Comparison of ENCODE assay signal across 10 cellular contexts in genomic region chr3:114863848-114864247, GRCh38.
DNase-seq lines count a peak whose midpoint lies in the region; ATAC-seq, FAIRE-seq and TF ChIP-seq lines count a peak whose summit lies in the region.
"Had no signal": no experiment of that assay in that cellular context is flagged by ENCODE, and none has a peak within 500 bp of the region (broad histone marks: within the 10 kb centered on the region; RNA-seq: fewer than 3 reads in every experiment).

No MANE protein-coding gene starts in this region.

- no peak overlapping the region for H3K23ac ChIP-seq in H9 (ENCODE audit: insufficient read length, low read depth, low read length)

- no peak for TF ChIP-seq CTCF in heart right ventricle (IDR thresholded peaks at IDR 0.05)
- no peak for TF ChIP-seq CTCF in suprapubic skin (IDR thresholded peaks at IDR 0.05)
- TF ChIP-seq CTCF in H9 (conservative IDR thresholded peaks at IDR 0.05), result no peak
- TF ChIP-seq CTCF in left lung (IDR thresholded peaks at IDR 0.05), result no peak

- H3K4ac ChIP-seq in H9 (ENCODE audit: low read depth, low read length), result no peak overlapping the region

- ATAC-seq in heart right ventricle, result no peak
- no peak for ATAC-seq in left lung
- ATAC-seq in HG03439 (IDR thresholded peaks at IDR 0.05; ENCODE audit: unreplicated experiment), result no peak

- H3K9me3 Mint-ChIP-seq in T-helper 1 cell treated with Interleukin-12 subunit alpha and Interleukin-12 subunit beta and Interleukin-4 antibody, amounts not matched to agents 30 μg/mL and 1 μg/mL, for 36 hours, result no peaks in the 10 kb centered on the region
- no peaks in the 10 kb centered on the region for H3K9me3 Mint-ChIP-seq in H9

- H3K27me3 Mint-ChIP-seq in T-helper 1 cell treated with Interleukin-12 subunit alpha and Interleukin-12 subunit beta and Interleukin-4 antibody, amounts not matched to agents 30 μg/mL and 1 μg/mL, for 36 hours (ENCODE audit: low read depth), result no peaks in the 10 kb centered on the region
- no peaks in the 10 kb centered on the region for H3K27me3 Mint-ChIP-seq in H9 (ENCODE audit: low read depth)

- H2BK12ac ChIP-seq in H9 (ENCODE audit: insufficient read length, low read depth, low read length), result no peak overlapping the region

- H3K23me2 ChIP-seq in H9 (ENCODE audit: insufficient read length, low read depth, low read length, poor library complexity, severe bottlenecking), result no peaks in the 10 kb centered on the region

- H2BK20ac ChIP-seq in H9 (ENCODE audit: low read depth, low read length, poor library complexity, severe bottlenecking), result no peak overlapping the region

- H3K9me3 ChIP-seq in heart right ventricle (no peaks in the 10 kb centered on the region), suprapubic skin (no peaks in the 10 kb centered on the region), H9 (ENCODE audit: control insufficient read depth, low read depth, low read length) (no peaks in the 10 kb centered on the region), left lung (no peaks in the 10 kb centered on the region)
- H3K9me3 ChIP-seq: thyroid gland had no signal

- TF ChIP-seq EP300 in suprapubic skin (IDR thresholded peaks at IDR 0.05), result no peak

- peak overlapping the region; percentile 36 for H3K4me3 Mint-ChIP-seq in T-helper 1 cell treated with Interleukin-12 subunit alpha and Interleukin-12 subunit beta and Interleukin-4 antibody, amounts not matched to agents 30 μg/mL and 1 μg/mL, for 36 hours
- H3K4me3 Mint-ChIP-seq in H9, result no peak overlapping the region

- intact Hi-C loops in heart right ventricle (cut with DNase I), result no loop called here
- intact Hi-C loops in cardiac septum (cut with DNase I), result no loop called here
- intact Hi-C loops in left lung (cut with DNase I), result no loop called here

- H2BK5ac ChIP-seq in H9 (ENCODE audit: insufficient read length, low read length), result no peak overlapping the region

- H3K27ac ChIP-seq in heart right ventricle (peak overlapping the region in 9 of 10 donors; percentile 34 to 78 (median 60)), suprapubic skin (no peak overlapping the region), H9 (ENCODE audit: insufficient read length, low read depth, low read length) (no peak overlapping the region), left lung (peak overlapping the region in 1 of 2 donors; percentile 53)

- no peaks in the 10 kb centered on the region for H3K79me1 ChIP-seq in H9 (ENCODE audit: insufficient read depth, low read depth, low read length, poor library complexity, severe bottlenecking)

- H3K79me2 ChIP-seq in H9 (ENCODE audit: insufficient read depth, low read length), result no peaks in the 10 kb centered on the region

- H4K20me1 ChIP-seq in H9 (ENCODE audit: control insufficient read depth, insufficient read depth, insufficient read length), result no peaks in the 10 kb centered on the region

- WGBS in heart right ventricle, 2 donors, result 15 to 47% methylated on average over 1 of the region's 1 CpG
- 27% methylated on average over 1 of the region's 1 CpG for WGBS in suprapubic skin
- no CpG with 5 or more reads among the region's 1 CpG for WGBS in H9 (ENCODE audit: extremely low coverage, insufficient read length, low lambda C conversion rate)

- no peak overlapping the region for H3K56ac ChIP-seq in H9 (ENCODE audit: insufficient read length, low read depth, low read length)

- H3K9ac ChIP-seq in H9 (ENCODE audit: extremely low read depth, insufficient read length, low read length), result no peak overlapping the region

- peak overlapping the region; percentile 45 for H3K27ac Mint-ChIP-seq in T-helper 1 cell treated with Interleukin-12 subunit alpha and Interleukin-12 subunit beta and Interleukin-4 antibody, amounts not matched to agents 30 μg/mL and 1 μg/mL, for 36 hours
- no peak overlapping the region for H3K27ac Mint-ChIP-seq in H9

- H2BK120ac ChIP-seq in H9 (ENCODE audit: low read depth, low read length, poor library complexity, severe bottlenecking), result no peak overlapping the region

- no peak overlapping the region for H3K18ac ChIP-seq in H9 (ENCODE audit: insufficient read length, low read depth, low read length)

- H4K5ac ChIP-seq in H9 (ENCODE audit: insufficient read length, low read depth, low read length), result no peak overlapping the region

- no peak overlapping the region for H2BK15ac ChIP-seq in H9 (ENCODE audit: low read depth, low read length)

- H3K4me3 ChIP-seq in heart right ventricle, result peak overlapping the region in 9 of 10 donors; percentile 4 to 42 (median 37)
- H3K4me3 ChIP-seq in suprapubic skin, result peak overlapping the region; percentile 20
- peak overlapping the region in 1 of 2 donors; percentile 14 for H3K4me3 ChIP-seq in left lung
- H3K4me3 ChIP-seq: thyroid gland had no signal

- no peak overlapping the region for H4K91ac ChIP-seq in H9 (ENCODE audit: insufficient read length, low read depth, low read length)

- H3T11ph ChIP-seq in H9 (ENCODE audit: low read length), result no peak overlapping the region

- H3K27me3 ChIP-seq in heart right ventricle, result no peaks in the 10 kb centered on the region
- no peaks in the 10 kb centered on the region for H3K27me3 ChIP-seq in suprapubic skin
- H3K27me3 ChIP-seq in H9 (ENCODE audit: insufficient read depth, low read length), result no peaks in the 10 kb centered on the region
- no peaks in the 10 kb centered on the region for H3K27me3 ChIP-seq in left lung
- H3K27me3 ChIP-seq: thyroid gland had no signal

- FAIRE-seq in islet of Langerhans (lab: Jason Lieb, UNC), result peak; percentile 95

- H4K8ac ChIP-seq in H9 (replicated peaks; ENCODE audit: insufficient read length, low read depth, low read length), result no peak overlapping the region

- DNase-seq in heart right ventricle, result no peak
- DNase-seq in cardiac septum (ENCODE audit: low spot score), result no peak
- no peak for DNase-seq in suprapubic skin (ENCODE audit: low spot score in 2 of 2)
- DNase-seq in H9, result no peak
- DNase-seq in left lung, result no peak
- DNase-seq: stimulated activated CD4-positive, alpha-beta T cell treated with anti-CD3 and anti-CD28 coated beads, Interleukin-15, amount 100 ng/mL, for 24 hours; thyroid gland had no signal

- TF ChIP-seq POLR2A in suprapubic skin (IDR thresholded peaks at IDR 0.05), result no peak

- no peaks in the 10 kb centered on the region for H3K36me3 ChIP-seq in heart right ventricle
- H3K36me3 ChIP-seq in suprapubic skin, result no peaks in the 10 kb centered on the region
- no peaks in the 10 kb centered on the region for H3K36me3 ChIP-seq in left lung
- H3K36me3 ChIP-seq: thyroid gland had no signal

- H3K4me1 ChIP-seq in heart right ventricle (peaks cover 3 to 48% (median 23%) of the 10 kb centered on the region in 9 donors), suprapubic skin (peaks cover 8% of the 10 kb centered on the region), H9 (ENCODE audit: insufficient read depth, low read length) (no peaks in the 10 kb centered on the region; the same call in 1 of the 2 replicates), left lung (peaks cover 0 to 7% of the 10 kb centered on the region in 2 donors)

- H3K36me3 Mint-ChIP-seq in T-helper 1 cell treated with Interleukin-12 subunit alpha and Interleukin-12 subunit beta and Interleukin-4 antibody, amounts not matched to agents 30 μg/mL and 1 μg/mL, for 36 hours (ENCODE audit: low read depth), result no peaks in the 10 kb centered on the region
- H3K36me3 Mint-ChIP-seq in H9 (ENCODE audit: insufficient read depth in 1 of 3, low read depth in 3 of 3), result no peaks in the 10 kb centered on the region

- H3K4me1 Mint-ChIP-seq in T-helper 1 cell treated with Interleukin-12 subunit alpha and Interleukin-12 subunit beta and Interleukin-4 antibody, amounts not matched to agents 30 μg/mL and 1 μg/mL, for 36 hours (ENCODE audit: low read depth), result peaks cover 13% of the 10 kb centered on the region
- H3K4me1 Mint-ChIP-seq in H9, result peaks cover 14 to 19% of the 10 kb centered on the region in 2 experiments

- H2AK5ac ChIP-seq in H9 (ENCODE audit: insufficient read length, low read length), result no peak overlapping the region

- no peak overlapping the region for H3K14ac ChIP-seq in H9 (ENCODE audit: insufficient read depth, low read length)

- H3K4me2 ChIP-seq in H9 (ENCODE audit: insufficient read depth, insufficient read length, low read length), result no peak overlapping the region

- no peak overlapping the region for H2AFZ ChIP-seq in H9 (ENCODE audit: low read length)

Comparison
In these comparisons a context has a peak if more than half of its experiments do, and no peak if none do; other contexts are left out.
1. H3K27ac ChIP-seq: peak in heart right ventricle (9 of 10); none in suprapubic skin (single experiment) and H9 (single experiment).